ENCODE assay signal across 13 cellular contexts in the genomic region with DNA sequence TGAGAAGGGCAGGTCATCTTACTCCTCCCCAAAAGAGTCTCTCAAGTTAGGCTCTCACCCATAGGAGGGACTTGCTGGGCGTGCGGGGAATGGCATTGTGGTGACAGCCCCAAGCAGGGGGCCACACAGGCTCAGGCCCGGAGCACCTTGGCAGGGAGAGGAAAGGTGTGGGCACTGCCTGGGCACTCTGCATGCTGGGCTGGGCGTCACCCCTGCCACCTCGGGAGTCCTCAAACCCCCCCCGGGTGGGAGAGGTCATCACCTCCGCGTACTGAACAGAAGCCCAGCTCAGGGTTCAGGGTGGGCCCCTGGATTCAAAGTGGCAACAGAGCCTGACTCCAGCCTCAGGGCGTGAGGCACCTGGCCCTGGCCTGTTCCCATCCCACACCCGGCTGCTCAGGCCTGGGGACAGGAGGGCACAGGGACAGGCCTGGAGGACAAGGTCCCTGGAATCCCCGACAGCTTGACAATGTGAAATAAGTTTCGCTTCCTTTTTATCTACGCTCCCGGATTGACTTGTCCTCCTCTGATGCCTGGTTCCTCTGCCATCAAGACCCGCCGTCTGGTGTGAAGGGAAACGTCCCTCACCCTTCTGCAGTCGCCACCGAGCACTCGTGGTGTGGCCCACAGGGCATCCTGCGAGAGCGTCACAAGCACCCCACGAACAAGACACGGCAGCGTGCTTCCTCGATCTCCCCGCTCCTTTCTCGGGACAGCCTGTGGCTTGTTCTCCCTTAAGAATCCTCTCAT.
DNase-seq lines count a peak whose midpoint lies in the region; ATAC-seq and TF ChIP-seq lines count a peak whose summit lies in the region.
"Had no signal": no experiment of that assay in that cellular context is flagged by ENCODE, and none has a peak within 500 bp of the region (broad histone marks: within the 10 kb centered on the region; RNA-seq: fewer than 3 reads in every experiment).

No MANE protein-coding gene starts in this region.

- DNase-seq in cardiac septum (ENCODE audit: low spot score) (peak; percentile 66), right atrium auricular region (ENCODE audit: low spot score) (no peak), SJCRH30 (peak; percentile 8 to 31), medulla oblongata (ENCODE audit: extremely low spot score) (peak; percentile 79), upper lobe of left lung (peak; percentile 45 to 77), NCI-H2227 treated with DMSO at 0.1 percent for 48 hours (lab: John Stamatoyannopoulos, UW) (no peak), islet precursor cell (no peak), HPDE6-E6E7 (ENCODE audit: extremely low spot score) (no peak)
- DNase-seq: AML-193; HCEC 1CT; NCI-H2107; stimulated activated CD4-positive, alpha-beta T cell treated with anti-CD3 and anti-CD28 coated beads, Interleukin-12 subunit alpha, Interleukin-12 subunit beta, amount 100 ng/mL, for 4 hours had no signal

- H3K27me3 ChIP-seq in right atrium auricular region (no peaks in the 10 kb centered on the region), SJCRH30 (no peaks in the 10 kb centered on the region), upper lobe of left lung (no peaks in the 10 kb centered on the region)

- H3K4me1 ChIP-seq in right atrium auricular region (peaks cover 3 to 66% of the 10 kb centered on the region in 2 donors), SJCRH30 (peaks cover 44% of the 10 kb centered on the region), upper lobe of left lung (peaks cover 3 to 13% (median 6%) of the 10 kb centered on the region in 4 donors)

- no peaks in the 10 kb centered on the region for H3K9me3 ChIP-seq in right atrium auricular region
- no peaks in the 10 kb centered on the region for H3K9me3 ChIP-seq in SJCRH30 (replicated peaks)
- no peaks in the 10 kb centered on the region for H3K9me3 ChIP-seq in upper lobe of left lung

- peak; percentile 8 to 30 for ATAC-seq in upper lobe of left lung (ENCODE audit: low FRiP score in 2 of 2)

- WGBS in upper lobe of left lung, 2 donors, result 81 to 86% methylated on average over 20 to 28 of the region's 28 CpGs

- TF ChIP-seq POLR2A in upper lobe of left lung (IDR thresholded peaks at IDR 0.05), result no peak

- no peak for TF ChIP-seq EP300 in upper lobe of left lung (IDR thresholded peaks at IDR 0.05)

- no peak overlapping the region for H3K4me3 ChIP-seq in right atrium auricular region
- no peak overlapping the region for H3K4me3 ChIP-seq in SJCRH30
- no peak overlapping the region for H3K4me3 ChIP-seq in upper lobe of left lung
- H3K4me3 ChIP-seq: SK-N-MC had no signal

- H3K27ac ChIP-seq in right atrium auricular region (peak overlapping the region in 1 of 2 donors; percentile 20), SJCRH30 (peak overlapping the region; percentile 93), upper lobe of left lung (no peak overlapping the region)
- H3K27ac ChIP-seq: SK-N-MC had no signal

- H3K36me3 ChIP-seq in right atrium auricular region, result no peaks in the 10 kb centered on the region
- H3K36me3 ChIP-seq in SJCRH30, result no peaks in the 10 kb centered on the region
- no peaks in the 10 kb centered on the region for H3K36me3 ChIP-seq in upper lobe of left lung

- TF ChIP-seq CTCF in right atrium auricular region (IDR thresholded peaks at IDR 0.05) (no peak), upper lobe of left lung (IDR thresholded peaks at IDR 0.05) (no peak)

- intact Hi-C loops in cardiac septum (cut with DNase I), result no loop called here

Comparison
In these comparisons a context has a peak if more than half of its experiments do, and no peak if none do; other contexts are left out.
1. DNase-seq: peak in cardiac septum (single experiment), SJCRH30 (2 of 2), medulla oblongata (single experiment) and upper lobe of left lung (2 of 2); none in right atrium auricular region (single experiment), NCI-H2227 treated with DMSO at 0.1 percent for 48 hours (single experiment), islet precursor cell (single experiment) and HPDE6-E6E7 (single experiment).